ENCODE assay signal across 1 cellular context in genomic region chr22:30648825-30649224, GRCh38.
TF ChIP-seq lines count a peak whose summit lies in the region.

No MANE protein-coding gene starts in this region.

TF ChIP-seq in H1, 55 proteins besides CTCF, POLR2A, EP300 and RAD21:
- TF ChIP-seq CBX8 (IDR thresholded peaks at IDR 0.05; ENCODE audit: borderline replicate concordance, low read depth, low read length): no peak
- TF ChIP-seq CBX5 (IDR thresholded peaks at IDR 0.05; ENCODE audit: low read depth, low read length): no peak
- TF ChIP-seq PHF8 (conservative IDR thresholded peaks at IDR 0.05; ENCODE audit: low read depth, low read length): no peak
- TF ChIP-seq BRCA1 (IDR thresholded peaks at IDR 0.05; ENCODE audit: low read depth, low read length): no peak
- TF ChIP-seq TCF12 (IDR thresholded peaks at IDR 0.05; ENCODE audit: low read depth, low read length): no peak
- TF ChIP-seq EZH2 (IDR thresholded peaks at IDR 0.05; ENCODE audit: low read depth, low read length, severe bottlenecking): no peak
- no peak for TF ChIP-seq CREB1 (IDR thresholded peaks at IDR 0.05)
- no peak for TF ChIP-seq HDAC2 (IDR thresholded peaks at IDR 0.05; ENCODE audit: borderline replicate concordance in 1 of 2, low read depth in 2 of 2, low read length in 2 of 2)
- no peak for TF ChIP-seq BACH1 (IDR thresholded peaks at IDR 0.05; ENCODE audit: low read length)
- no peak for TF ChIP-seq SP4 (IDR thresholded peaks at IDR 0.05; ENCODE audit: low read length)
TF ChIP-seq in H1: peak in this region for 0.
